ENCODE assay signal across 1 cellular context in the genomic region with DNA sequence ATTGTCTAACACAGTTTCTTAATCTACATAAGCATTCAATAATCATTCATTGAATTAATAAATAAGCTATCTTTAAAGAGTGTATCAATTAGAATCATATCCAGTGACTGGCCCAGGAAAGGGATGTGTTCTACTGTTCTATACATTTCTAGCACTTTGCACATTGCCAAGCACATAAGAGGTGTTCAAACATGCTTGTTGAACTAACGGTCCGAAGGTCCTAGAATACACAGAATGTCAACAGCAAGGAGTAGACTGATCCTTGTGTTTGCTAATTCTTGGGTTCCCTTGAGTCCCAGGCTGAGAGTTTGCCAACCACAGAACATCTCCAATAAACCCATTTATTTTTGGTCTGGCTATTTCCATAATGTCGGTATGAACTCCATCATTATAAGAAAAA.
TF ChIP-seq lines count a peak whose summit lies in the region.

No MANE protein-coding gene starts in this region.

TF ChIP-seq in HepG2, 621 proteins besides CTCF, POLR2A, EP300 and RAD21 (continued from another document and continues in another):
- TF ChIP-seq, protein P1, sequence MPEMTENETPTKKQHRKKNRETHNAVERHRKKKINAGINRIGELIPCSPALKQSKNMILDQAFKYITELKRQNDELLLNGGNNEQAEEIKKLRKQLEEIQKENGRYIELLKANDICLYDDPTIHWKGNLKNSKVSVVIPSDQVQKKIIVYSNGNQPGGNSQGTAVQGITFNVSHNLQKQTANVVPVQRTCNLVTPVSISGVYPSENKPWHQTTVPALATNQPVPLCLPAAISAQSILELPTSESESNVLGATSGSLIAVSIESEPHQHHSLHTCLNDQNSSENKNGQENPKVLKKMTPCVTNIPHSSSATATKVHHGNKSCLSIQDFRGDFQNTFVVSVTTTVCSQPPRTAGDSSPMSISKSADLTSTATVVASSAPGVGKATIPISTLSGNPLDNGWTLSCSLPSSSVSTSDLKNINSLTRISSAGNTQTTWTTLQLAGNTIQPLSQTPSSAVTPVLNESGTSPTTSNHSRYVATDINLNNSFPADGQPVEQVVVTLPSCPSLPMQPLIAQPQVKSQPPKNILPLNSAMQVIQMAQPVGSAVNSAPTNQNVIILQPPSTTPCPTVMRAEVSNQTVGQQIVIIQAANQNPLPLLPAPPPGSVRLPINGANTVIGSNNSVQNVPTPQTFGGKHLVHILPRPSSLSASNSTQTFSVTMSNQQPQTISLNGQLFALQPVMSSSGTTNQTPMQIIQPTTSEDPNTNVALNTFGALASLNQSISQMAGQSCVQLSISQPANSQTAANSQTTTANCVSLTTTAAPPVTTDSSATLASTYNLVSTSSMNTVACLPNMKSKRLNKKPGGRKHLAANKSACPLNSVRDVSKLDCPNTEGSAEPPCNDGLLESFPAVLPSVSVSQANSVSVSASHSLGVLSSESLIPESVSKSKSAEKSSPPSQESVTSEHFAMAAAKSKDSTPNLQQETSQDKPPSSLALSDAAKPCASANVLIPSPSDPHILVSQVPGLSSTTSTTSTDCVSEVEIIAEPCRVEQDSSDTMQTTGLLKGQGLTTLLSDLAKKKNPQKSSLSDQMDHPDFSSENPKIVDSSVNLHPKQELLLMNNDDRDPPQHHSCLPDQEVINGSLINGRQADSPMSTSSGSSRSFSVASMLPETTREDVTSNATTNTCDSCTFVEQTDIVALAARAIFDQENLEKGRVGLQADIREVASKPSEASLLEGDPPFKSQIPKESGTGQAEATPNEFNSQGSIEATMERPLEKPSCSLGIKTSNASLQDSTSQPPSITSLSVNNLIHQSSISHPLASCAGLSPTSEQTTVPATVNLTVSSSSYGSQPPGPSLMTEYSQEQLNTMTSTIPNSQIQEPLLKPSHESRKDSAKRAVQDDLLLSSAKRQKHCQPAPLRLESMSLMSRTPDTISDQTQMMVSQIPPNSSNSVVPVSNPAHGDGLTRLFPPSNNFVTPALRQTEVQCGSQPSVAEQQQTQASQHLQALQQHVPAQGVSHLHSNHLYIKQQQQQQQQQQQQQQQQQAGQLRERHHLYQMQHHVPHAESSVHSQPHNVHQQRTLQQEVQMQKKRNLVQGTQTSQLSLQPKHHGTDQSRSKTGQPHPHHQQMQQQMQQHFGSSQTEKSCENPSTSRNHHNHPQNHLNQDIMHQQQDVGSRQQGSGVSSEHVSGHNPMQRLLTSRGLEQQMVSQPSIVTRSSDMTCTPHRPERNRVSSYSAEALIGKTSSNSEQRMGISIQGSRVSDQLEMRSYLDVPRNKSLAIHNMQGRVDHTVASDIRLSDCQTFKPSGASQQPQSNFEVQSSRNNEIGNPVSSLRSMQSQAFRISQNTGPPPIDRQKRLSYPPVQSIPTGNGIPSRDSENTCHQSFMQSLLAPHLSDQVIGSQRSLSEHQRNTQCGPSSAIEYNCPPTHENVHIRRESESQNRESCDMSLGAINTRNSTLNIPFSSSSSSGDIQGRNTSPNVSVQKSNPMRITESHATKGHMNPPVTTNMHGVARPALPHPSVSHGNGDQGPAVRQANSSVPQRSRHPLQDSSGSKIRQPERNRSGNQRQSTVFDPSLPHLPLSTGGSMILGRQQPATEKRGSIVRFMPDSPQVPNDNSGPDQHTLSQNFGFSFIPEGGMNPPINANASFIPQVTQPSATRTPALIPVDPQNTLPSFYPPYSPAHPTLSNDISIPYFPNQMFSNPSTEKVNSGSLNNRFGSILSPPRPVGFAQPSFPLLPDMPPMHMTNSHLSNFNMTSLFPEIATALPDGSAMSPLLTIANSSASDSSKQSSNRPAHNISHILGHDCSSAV (CRISPR knock-in tag; IDR thresholded peaks at IDR 0.05; ENCODE audit: borderline replicate concordance), result no peak
- TF ChIP-seq ZBTB20 (CRISPR knock-in tag; IDR thresholded peaks at IDR 0.05; ENCODE audit: borderline replicate concordance, low read depth) (peak; percentile 88; the same call in 1 of the 2 replicates), GLI4 (CRISPR knock-in tag; IDR thresholded peaks at IDR 0.05; ENCODE audit: borderline replicate concordance) (no peak), AGO2 (optimal IDR thresholded peaks at IDR 0.05; ENCODE audit: low read depth, low read length) (no peak), TAF1 (CRISPR knock-in tag; IDR thresholded peaks at IDR 0.05) (no peak), SIX4 (CRISPR knock-in tag; IDR thresholded peaks at IDR 0.05) (no peak), ZNF777 (CRISPR knock-in tag; IDR thresholded peaks at IDR 0.05) (no peak), ZNF749 (CRISPR knock-in tag; IDR thresholded peaks at IDR 0.05; ENCODE audit: borderline replicate concordance) (no peak), ZSCAN21 (CRISPR knock-in tag; IDR thresholded peaks at IDR 0.05; ENCODE audit: borderline replicate concordance) (no peak), ZNF772 (CRISPR knock-in tag; IDR thresholded peaks at IDR 0.05) (no peak), IKZF4 (CRISPR knock-in tag; IDR thresholded peaks at IDR 0.05; ENCODE audit: borderline replicate concordance, low read depth, not compliant biosample characterization) (no peak), GABPB1 (CRISPR knock-in tag; IDR thresholded peaks at IDR 0.05) (no peak), ZNF773 (CRISPR knock-in tag; IDR thresholded peaks at IDR 0.05; ENCODE audit: borderline replicate concordance) (no peak)
- TF ChIP-seq, protein P2, sequence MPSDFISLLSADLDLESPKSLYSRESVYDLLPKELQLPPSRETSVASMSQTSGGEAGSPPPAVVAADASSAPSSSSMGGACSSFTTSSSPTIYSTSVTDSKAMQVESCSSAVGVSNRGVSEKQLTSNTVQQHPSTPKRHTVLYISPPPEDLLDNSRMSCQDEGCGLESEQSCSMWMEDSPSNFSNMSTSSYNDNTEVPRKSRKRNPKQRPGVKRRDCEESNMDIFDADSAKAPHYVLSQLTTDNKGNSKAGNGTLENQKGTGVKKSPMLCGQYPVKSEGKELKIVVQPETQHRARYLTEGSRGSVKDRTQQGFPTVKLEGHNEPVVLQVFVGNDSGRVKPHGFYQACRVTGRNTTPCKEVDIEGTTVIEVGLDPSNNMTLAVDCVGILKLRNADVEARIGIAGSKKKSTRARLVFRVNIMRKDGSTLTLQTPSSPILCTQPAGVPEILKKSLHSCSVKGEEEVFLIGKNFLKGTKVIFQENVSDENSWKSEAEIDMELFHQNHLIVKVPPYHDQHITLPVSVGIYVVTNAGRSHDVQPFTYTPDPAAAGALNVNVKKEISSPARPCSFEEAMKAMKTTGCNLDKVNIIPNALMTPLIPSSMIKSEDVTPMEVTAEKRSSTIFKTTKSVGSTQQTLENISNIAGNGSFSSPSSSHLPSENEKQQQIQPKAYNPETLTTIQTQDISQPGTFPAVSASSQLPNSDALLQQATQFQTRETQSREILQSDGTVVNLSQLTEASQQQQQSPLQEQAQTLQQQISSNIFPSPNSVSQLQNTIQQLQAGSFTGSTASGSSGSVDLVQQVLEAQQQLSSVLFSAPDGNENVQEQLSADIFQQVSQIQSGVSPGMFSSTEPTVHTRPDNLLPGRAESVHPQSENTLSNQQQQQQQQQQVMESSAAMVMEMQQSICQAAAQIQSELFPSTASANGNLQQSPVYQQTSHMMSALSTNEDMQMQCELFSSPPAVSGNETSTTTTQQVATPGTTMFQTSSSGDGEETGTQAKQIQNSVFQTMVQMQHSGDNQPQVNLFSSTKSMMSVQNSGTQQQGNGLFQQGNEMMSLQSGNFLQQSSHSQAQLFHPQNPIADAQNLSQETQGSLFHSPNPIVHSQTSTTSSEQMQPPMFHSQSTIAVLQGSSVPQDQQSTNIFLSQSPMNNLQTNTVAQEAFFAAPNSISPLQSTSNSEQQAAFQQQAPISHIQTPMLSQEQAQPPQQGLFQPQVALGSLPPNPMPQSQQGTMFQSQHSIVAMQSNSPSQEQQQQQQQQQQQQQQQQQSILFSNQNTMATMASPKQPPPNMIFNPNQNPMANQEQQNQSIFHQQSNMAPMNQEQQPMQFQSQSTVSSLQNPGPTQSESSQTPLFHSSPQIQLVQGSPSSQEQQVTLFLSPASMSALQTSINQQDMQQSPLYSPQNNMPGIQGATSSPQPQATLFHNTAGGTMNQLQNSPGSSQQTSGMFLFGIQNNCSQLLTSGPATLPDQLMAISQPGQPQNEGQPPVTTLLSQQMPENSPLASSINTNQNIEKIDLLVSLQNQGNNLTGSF (CRISPR knock-in tag; IDR thresholded peaks at IDR 0.05), result no peak
- TF ChIP-seq, protein P3, sequence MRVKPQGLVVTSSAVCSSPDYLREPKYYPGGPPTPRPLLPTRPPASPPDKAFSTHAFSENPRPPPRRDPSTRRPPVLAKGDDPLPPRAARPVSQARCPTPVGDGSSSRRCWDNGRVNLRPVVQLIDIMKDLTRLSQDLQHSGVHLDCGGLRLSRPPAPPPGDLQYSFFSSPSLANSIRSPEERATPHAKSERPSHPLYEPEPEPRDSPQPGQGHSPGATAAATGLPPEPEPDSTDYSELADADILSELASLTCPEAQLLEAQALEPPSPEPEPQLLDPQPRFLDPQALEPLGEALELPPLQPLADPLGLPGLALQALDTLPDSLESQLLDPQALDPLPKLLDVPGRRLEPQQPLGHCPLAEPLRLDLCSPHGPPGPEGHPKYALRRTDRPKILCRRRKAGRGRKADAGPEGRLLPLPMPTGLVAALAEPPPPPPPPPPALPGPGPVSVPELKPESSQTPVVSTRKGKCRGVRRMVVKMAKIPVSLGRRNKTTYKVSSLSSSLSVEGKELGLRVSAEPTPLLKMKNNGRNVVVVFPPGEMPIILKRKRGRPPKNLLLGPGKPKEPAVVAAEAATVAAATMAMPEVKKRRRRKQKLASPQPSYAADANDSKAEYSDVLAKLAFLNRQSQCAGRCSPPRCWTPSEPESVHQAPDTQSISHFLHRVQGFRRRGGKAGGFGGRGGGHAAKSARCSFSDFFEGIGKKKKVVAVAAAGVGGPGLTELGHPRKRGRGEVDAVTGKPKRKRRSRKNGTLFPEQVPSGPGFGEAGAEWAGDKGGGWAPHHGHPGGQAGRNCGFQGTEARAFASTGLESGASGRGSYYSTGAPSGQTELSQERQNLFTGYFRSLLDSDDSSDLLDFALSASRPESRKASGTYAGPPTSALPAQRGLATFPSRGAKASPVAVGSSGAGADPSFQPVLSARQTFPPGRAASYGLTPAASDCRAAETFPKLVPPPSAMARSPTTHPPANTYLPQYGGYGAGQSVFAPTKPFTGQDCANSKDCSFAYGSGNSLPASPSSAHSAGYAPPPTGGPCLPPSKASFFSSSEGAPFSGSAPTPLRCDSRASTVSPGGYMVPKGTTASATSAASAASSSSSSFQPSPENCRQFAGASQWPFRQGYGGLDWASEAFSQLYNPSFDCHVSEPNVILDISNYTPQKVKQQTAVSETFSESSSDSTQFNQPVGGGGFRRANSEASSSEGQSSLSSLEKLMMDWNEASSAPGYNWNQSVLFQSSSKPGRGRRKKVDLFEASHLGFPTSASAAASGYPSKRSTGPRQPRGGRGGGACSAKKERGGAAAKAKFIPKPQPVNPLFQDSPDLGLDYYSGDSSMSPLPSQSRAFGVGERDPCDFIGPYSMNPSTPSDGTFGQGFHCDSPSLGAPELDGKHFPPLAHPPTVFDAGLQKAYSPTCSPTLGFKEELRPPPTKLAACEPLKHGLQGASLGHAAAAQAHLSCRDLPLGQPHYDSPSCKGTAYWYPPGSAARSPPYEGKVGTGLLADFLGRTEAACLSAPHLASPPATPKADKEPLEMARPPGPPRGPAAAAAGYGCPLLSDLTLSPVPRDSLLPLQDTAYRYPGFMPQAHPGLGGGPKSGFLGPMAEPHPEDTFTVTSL (CRISPR knock-in tag; IDR thresholded peaks at IDR 0.05; ENCODE audit: borderline replicate concordance), result peak; percentile 38; the same call in 1 of the 2 replicates
- TF ChIP-seq, protein P4, sequence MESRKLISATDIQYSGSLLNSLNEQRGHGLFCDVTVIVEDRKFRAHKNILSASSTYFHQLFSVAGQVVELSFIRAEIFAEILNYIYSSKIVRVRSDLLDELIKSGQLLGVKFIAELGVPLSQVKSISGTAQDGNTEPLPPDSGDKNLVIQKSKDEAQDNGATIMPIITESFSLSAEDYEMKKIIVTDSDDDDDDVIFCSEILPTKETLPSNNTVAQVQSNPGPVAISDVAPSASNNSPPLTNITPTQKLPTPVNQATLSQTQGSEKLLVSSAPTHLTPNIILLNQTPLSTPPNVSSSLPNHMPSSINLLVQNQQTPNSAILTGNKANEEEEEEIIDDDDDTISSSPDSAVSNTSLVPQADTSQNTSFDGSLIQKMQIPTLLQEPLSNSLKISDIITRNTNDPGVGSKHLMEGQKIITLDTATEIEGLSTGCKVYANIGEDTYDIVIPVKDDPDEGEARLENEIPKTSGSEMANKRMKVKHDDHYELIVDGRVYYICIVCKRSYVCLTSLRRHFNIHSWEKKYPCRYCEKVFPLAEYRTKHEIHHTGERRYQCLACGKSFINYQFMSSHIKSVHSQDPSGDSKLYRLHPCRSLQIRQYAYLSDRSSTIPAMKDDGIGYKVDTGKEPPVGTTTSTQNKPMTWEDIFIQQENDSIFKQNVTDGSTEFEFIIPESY (CRISPR knock-in tag; IDR thresholded peaks at IDR 0.05), result no peak
- TF ChIP-seq, protein P5, sequence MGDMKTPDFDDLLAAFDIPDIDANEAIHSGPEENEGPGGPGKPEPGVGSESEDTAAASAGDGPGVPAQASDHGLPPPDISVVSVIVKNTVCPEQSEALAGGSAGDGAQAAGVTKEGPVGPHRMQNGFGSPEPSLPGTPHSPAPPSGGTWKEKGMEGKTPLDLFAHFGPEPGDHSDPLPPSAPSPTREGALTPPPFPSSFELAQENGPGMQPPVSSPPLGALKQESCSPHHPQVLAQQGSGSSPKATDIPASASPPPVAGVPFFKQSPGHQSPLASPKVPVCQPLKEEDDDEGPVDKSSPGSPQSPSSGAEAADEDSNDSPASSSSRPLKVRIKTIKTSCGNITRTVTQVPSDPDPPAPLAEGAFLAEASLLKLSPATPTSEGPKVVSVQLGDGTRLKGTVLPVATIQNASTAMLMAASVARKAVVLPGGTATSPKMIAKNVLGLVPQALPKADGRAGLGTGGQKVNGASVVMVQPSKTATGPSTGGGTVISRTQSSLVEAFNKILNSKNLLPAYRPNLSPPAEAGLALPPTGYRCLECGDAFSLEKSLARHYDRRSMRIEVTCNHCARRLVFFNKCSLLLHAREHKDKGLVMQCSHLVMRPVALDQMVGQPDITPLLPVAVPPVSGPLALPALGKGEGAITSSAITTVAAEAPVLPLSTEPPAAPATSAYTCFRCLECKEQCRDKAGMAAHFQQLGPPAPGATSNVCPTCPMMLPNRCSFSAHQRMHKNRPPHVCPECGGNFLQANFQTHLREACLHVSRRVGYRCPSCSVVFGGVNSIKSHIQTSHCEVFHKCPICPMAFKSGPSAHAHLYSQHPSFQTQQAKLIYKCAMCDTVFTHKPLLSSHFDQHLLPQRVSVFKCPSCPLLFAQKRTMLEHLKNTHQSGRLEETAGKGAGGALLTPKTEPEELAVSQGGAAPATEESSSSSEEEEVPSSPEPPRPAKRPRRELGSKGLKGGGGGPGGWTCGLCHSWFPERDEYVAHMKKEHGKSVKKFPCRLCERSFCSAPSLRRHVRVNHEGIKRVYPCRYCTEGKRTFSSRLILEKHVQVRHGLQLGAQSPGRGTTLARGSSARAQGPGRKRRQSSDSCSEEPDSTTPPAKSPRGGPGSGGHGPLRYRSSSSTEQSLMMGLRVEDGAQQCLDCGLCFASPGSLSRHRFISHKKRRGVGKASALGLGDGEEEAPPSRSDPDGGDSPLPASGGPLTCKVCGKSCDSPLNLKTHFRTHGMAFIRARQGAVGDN (CRISPR knock-in tag; IDR thresholded peaks at IDR 0.05), result no peak
